ENCODE assay signal across 8 cellular contexts in genomic region chr19:17932485-17933338, GRCh38. TPM values are rescaled to one million over a fixed set of nuclear protein-coding genes. Genes with fewer than 3 reads are reported as not detected.
DNase-seq lines count a peak whose midpoint lies in the region; ATAC-seq and TF ChIP-seq lines count a peak whose summit lies in the region.

Gene CCDC124, plus strand, starts transcription at chr19:17933015. Its CDS starts 3,406 bp downstream, at chr19:17936421.

- H3K4ac ChIP-seq in trophoblast cell (ENCODE audit: low read depth, low read length) = peak within 1 kb of the TSS; percentile 81

- POLR2A ChIA-PET in activated naive CD8-positive, alpha-beta T cell treated with anti-CD3 and anti-CD28 coated beads, Interleukin-2, amount 10 ng/mL, durations not matched to agents 7 days and 5 days (lab: Charles Lee) = interaction anchor here (0.5 to 6.1 kb wide), 21 partner anchors 10 to 639 kb away, joined by 3 to 195 read pairs (median 4); partner anchors contain the start of genes FCHO1, JAK3, MAP1S and RPL18A

- H2BK12ac ChIP-seq in trophoblast cell (ENCODE audit: low read length) = peak within 1 kb of the TSS; percentile 38

- H3F3A ChIP-seq in SU-DHL-6 (ENCODE audit: insufficient read depth) = no peaks in the 10 kb centered on the region

- H3K9me3 ChIP-seq in SU-DHL-6 (ENCODE audit: insufficient read depth, low read length) = no peaks in the 10 kb centered on the region
- H3K9me3 ChIP-seq in trophoblast cell (ENCODE audit: insufficient read depth, low read depth, low read length) = no peaks in the 10 kb centered on the region
- no peaks in the 10 kb centered on the region for H3K9me3 ChIP-seq in tibial nerve

- peak within 1 kb of the TSS; percentile 91 for H3K4me3 ChIP-seq in SU-DHL-6 (ENCODE audit: insufficient read depth, low read length, poor library complexity, severe bottlenecking)
- H3K4me3 ChIP-seq in trophoblast cell (ENCODE audit: low read depth, low read length) = peak within 1 kb of the TSS; percentile 79
- H3K4me3 ChIP-seq in tibial nerve = peak within 1 kb of the TSS; percentile 72 to 98 (median 80)

- H3K4me1 ChIP-seq in trophoblast cell (ENCODE audit: control insufficient read depth in 1 of 2, insufficient read depth in 2 of 2, low read length in 2 of 2) (peaks cover 9 to 14% of the 10 kb centered on the region in 2 experiments), tibial nerve (peaks cover 0 to 27% (median 12%) of the 10 kb centered on the region in 4 donors)

- peak within 1 kb of the TSS; percentile 62 for H3K14ac ChIP-seq in trophoblast cell (ENCODE audit: low read length)

- H4K12ac ChIP-seq in trophoblast cell (ENCODE audit: low read depth, low read length) = peak within 1 kb of the TSS; percentile 33

- H3K4me2 ChIP-seq in SU-DHL-6 (ENCODE audit: low read depth, low read length, poor library complexity, severe bottlenecking) (peak within 1 kb of the TSS; percentile 94), trophoblast cell (ENCODE audit: low read length) (peak within 1 kb of the TSS; percentile 72)

- peak within 1 kb of the TSS; percentile 82 for H4K91ac ChIP-seq in trophoblast cell (ENCODE audit: low read depth, low read length)

- H3K4me3 Mint-ChIP-seq in activated naive CD8-positive, alpha-beta T cell treated with anti-CD3 and anti-CD28 coated beads, Interleukin-2, amount 10 ng/mL, durations not matched to agents 7 days and 5 days = peak within 1 kb of the TSS; percentile 94

- peaks cover 1% of the 10 kb centered on the region for H3K27me3 Mint-ChIP-seq in activated naive CD8-positive, alpha-beta T cell treated with anti-CD3 and anti-CD28 coated beads, Interleukin-2, amount 10 ng/mL, durations not matched to agents 7 days and 5 days

- H3K9me3 Mint-ChIP-seq in activated naive CD8-positive, alpha-beta T cell treated with anti-CD3 and anti-CD28 coated beads, Interleukin-2, amount 10 ng/mL, durations not matched to agents 7 days and 5 days = no peaks in the 10 kb centered on the region

- peak; percentile 60 to 91 for TF ChIP-seq POLR2A in tibial nerve (IDR thresholded peaks at IDR 0.05)

- H3K36me3 Mint-ChIP-seq in activated naive CD8-positive, alpha-beta T cell treated with anti-CD3 and anti-CD28 coated beads, Interleukin-2, amount 10 ng/mL, durations not matched to agents 7 days and 5 days = no peaks in the 10 kb centered on the region

- no peaks in the 10 kb centered on the region for H3K9me2 ChIP-seq in SU-DHL-6 (replicated peaks; ENCODE audit: insufficient read depth, low read length)

- no CpG with 5 or more reads among the region's 64 CpGs for WGBS in trophoblast cell (ENCODE audit: extremely low coverage, insufficient coverage, insufficient read length)
- WGBS in tibial nerve, 2 donors = 0 to 1% methylated on average over 47 to 64 of the region's 64 CpGs

- peaks cover 16% of the 10 kb centered on the region for H3K4me1 Mint-ChIP-seq in activated naive CD8-positive, alpha-beta T cell treated with anti-CD3 and anti-CD28 coated beads, Interleukin-2, amount 10 ng/mL, durations not matched to agents 7 days and 5 days

- H3K27ac Mint-ChIP-seq in activated naive CD8-positive, alpha-beta T cell treated with anti-CD3 and anti-CD28 coated beads, Interleukin-2, amount 10 ng/mL, durations not matched to agents 7 days and 5 days = peak within 1 kb of the TSS; percentile 95

- peak; percentile 97 for DNase-seq in NCI-H1092 treated with DMSO at 0.1 percent for 48 hours (lab: John Stamatoyannopoulos, UW)
- DNase-seq in activated naive CD8-positive, alpha-beta T cell treated with anti-CD3 and anti-CD28 coated beads, Interleukin-2, amount 10 ng/mL, durations not matched to agents 7 days and 5 days = peak; percentile 96
- peak; percentile 94 for DNase-seq in Right ventricle myocardium superior
- peak; percentile 95 to 96 for DNase-seq in trophoblast cell
- peak; percentile 80 to 82 for DNase-seq in tibial nerve (ENCODE audit: low spot score in 2 of 2)

- peak within 1 kb of the TSS; percentile 77 for H4K8ac ChIP-seq in trophoblast cell (ENCODE audit: low read depth, low read length)

- H3K79me1 ChIP-seq in trophoblast cell (ENCODE audit: low read length) = peaks cover 8% of the 10 kb centered on the region

- H3K79me2 ChIP-seq in SU-DHL-6 (ENCODE audit: insufficient read depth, low read length) (peaks cover 13% of the 10 kb centered on the region), trophoblast cell (ENCODE audit: control insufficient read depth, insufficient read depth, low read length, poor library complexity) (peaks cover 5% of the 10 kb centered on the region)

- ATAC-seq in HG02623 (IDR thresholded peaks at IDR 0.05; ENCODE audit: unreplicated experiment) (peak; percentile 72), Right ventricle myocardium superior (ENCODE audit: poor library complexity) (peak; percentile 98)
- ATAC-seq in activated naive CD8-positive, alpha-beta T cell treated with anti-CD3 and anti-CD28 coated beads, Interleukin-2, amount 10 ng/mL, durations not matched to agents 7 days and 5 days (ENCODE audit: low read depth) = peak; percentile 98

- peak within 1 kb of the TSS; percentile 77 for H2BK5ac ChIP-seq in trophoblast cell (ENCODE audit: low read depth, low read length, poor library complexity)

- peak within 1 kb of the TSS; percentile 49 for H3K18ac ChIP-seq in trophoblast cell (ENCODE audit: low read length)

- peak within 1 kb of the TSS; percentile 72 for H2BK120ac ChIP-seq in trophoblast cell (ENCODE audit: insufficient read depth, low read length, poor library complexity)

- TF ChIP-seq CTCF in GM12872 (IDR thresholded peaks at IDR 0.05; ENCODE audit: insufficient read depth, low read depth, low read length) (peak; percentile 99), SU-DHL-6 (IDR thresholded peaks at IDR 0.05; ENCODE audit: insufficient read depth, low read length, poor library complexity, severe bottlenecking) (peak; percentile 81), tibial nerve (IDR thresholded peaks at IDR 0.05) (peak; percentile 64 to 88 (median 71))

- H3K23ac ChIP-seq in trophoblast cell (ENCODE audit: low read length) = no peak within 1 kb of the TSS

- H2AFZ ChIP-seq in SU-DHL-6 (ENCODE audit: low read depth, low read length, severe bottlenecking) (peak within 1 kb of the TSS; percentile 96), trophoblast cell (ENCODE audit: insufficient read depth, low read length, poor library complexity) (peak within 1 kb of the TSS; percentile 80)

- intact Hi-C loops in Right ventricle myocardium superior (cut with DNase I) = no loop called here

- TF ChIP-seq EP300 in tibial nerve (IDR thresholded peaks at IDR 0.05) = peak; percentile 87 to 96

- H3K27ac ChIP-seq in SU-DHL-6 (ENCODE audit: low read depth, low read length) = peak within 1 kb of the TSS; percentile 79
- H3K27ac ChIP-seq in trophoblast cell (ENCODE audit: low read depth, low read length) = no peak within 1 kb of the TSS
- peak within 1 kb of the TSS; percentile 81 to 94 (median 92) for H3K27ac ChIP-seq in tibial nerve

- no peaks in the 10 kb centered on the region for H3K36me3 ChIP-seq in SU-DHL-6 (ENCODE audit: low read length)
- H3K36me3 ChIP-seq in trophoblast cell (ENCODE audit: control insufficient read depth in 1 of 2, insufficient read depth in 2 of 2, low read length in 2 of 2) = peaks cover 5 to 12% of the 10 kb centered on the region in 2 experiments
- H3K36me3 ChIP-seq in tibial nerve = peaks cover 0 to 23% (median 0%) of the 10 kb centered on the region in 3 donors

- H2AK5ac ChIP-seq in trophoblast cell (ENCODE audit: low read length) = peak within 1 kb of the TSS; percentile 49

- H3K27me3 ChIP-seq in SU-DHL-6 (ENCODE audit: low read length) (no peaks in the 10 kb centered on the region), trophoblast cell (ENCODE audit: insufficient read depth, low read length) (no peaks in the 10 kb centered on the region), tibial nerve (no peaks in the 10 kb centered on the region)

- H4K20me1 ChIP-seq in SU-DHL-6 (ENCODE audit: low read depth, low read length) = no peaks in the 10 kb centered on the region

- peak within 1 kb of the TSS; percentile 93 for H3K9ac ChIP-seq in SU-DHL-6 (ENCODE audit: low read length)
- peak within 1 kb of the TSS; percentile 93 for H3K9ac ChIP-seq in trophoblast cell (ENCODE audit: low read length)

RNA-seq across cellular contexts. Expression of gene CCDC124, which starts in this region (rescaled TPM):
- total RNA-seq in activated naive CD8-positive, alpha-beta T cell treated with anti-CD3 and anti-CD28 coated beads, Interleukin-2, amount 10 ng/mL, durations not matched to agents 7 days and 5 days = 10 to 100 TPM; 54.2 to 56.4 TPM
- total RNA-seq in Right ventricle myocardium superior (84.4 TPM), tibial nerve (10 to 100 TPM; 29.3 to 69.0 (median 33.9) TPM)
- polyA plus RNA-seq in trophoblast cell (2013) = 82.1 and 84.6 TPM in 2 replicates
